1 cellular context compared by ENCODE assay signal in genomic region chr12:94141004-94141764, GRCh38.
TF ChIP-seq lines count a peak whose summit lies in the region.

No MANE protein-coding gene starts in this region.

TF ChIP-seq in HepG2, 621 proteins besides CTCF, POLR2A, EP300 and RAD21 (continued from another document):
- TF ChIP-seq ZNF280B (CRISPR knock-in tag; IDR thresholded peaks at IDR 0.05; ENCODE audit: borderline replicate concordance): no peak
- TF ChIP-seq TFAP4 (IDR thresholded peaks at IDR 0.05; ENCODE audit: borderline replicate concordance, low read depth): no peak
- no peak for TF ChIP-seq FOXK1 (CRISPR knock-in tag; IDR thresholded peaks at IDR 0.05; ENCODE audit: borderline replicate concordance, low read depth)
- no peak for TF ChIP-seq ARNT (IDR thresholded peaks at IDR 0.05)
- no peak for TF ChIP-seq GLI4 (CRISPR knock-in tag; IDR thresholded peaks at IDR 0.05; ENCODE audit: borderline replicate concordance)
- TF ChIP-seq RERE (CRISPR knock-in tag; IDR thresholded peaks at IDR 0.05; ENCODE audit: low read depth): no peak
- TF ChIP-seq CENPBD1 (CRISPR knock-in tag; IDR thresholded peaks at IDR 0.05; ENCODE audit: borderline replicate concordance, low read depth): no peak
- no peak for TF ChIP-seq ZKSCAN5 (CRISPR knock-in tag; IDR thresholded peaks at IDR 0.05)
TF ChIP-seq in HepG2: peak in this region for 0.
